23 cellular contexts compared by ENCODE assay signal in genomic region chr21:35037384-35038105, GRCh38. TPM values are rescaled to one million over a fixed set of nuclear protein-coding genes. Genes with fewer than 3 reads are reported as not detected.
DNase-seq lines count a peak whose midpoint lies in the region; ATAC-seq and TF ChIP-seq lines count a peak whose summit lies in the region.
"Had no signal": no experiment of that assay in that cellular context is flagged by ENCODE, and none has a peak within 500 bp of the region (broad histone marks: within the 10 kb centered on the region; RNA-seq: fewer than 3 reads in every experiment).

No MANE protein-coding gene starts in this region.

- no peak overlapping the region for H2AFZ ChIP-seq in osteoblast (ENCODE audit: low read length)

- peak overlapping the region; percentile 63 for H3K4me3 Mint-ChIP-seq in activated CD8-positive, alpha-beta T cell treated with anti-CD3 and anti-CD28 coated beads for 36 hours
- H3K4me3 Mint-ChIP-seq in endodermal cell (no peak overlapping the region), MCF 10A (ENCODE audit: unreplicated experiment) (no peak overlapping the region)
- H3K4me3 Mint-ChIP-seq: brain had no signal

- H3K27me3 ChIP-seq in endodermal cell (ENCODE audit: control insufficient read depth, insufficient read depth, low read length, poor library complexity, severe bottlenecking) (no peaks in the 10 kb centered on the region), thymus (ENCODE audit: control insufficient read depth, insufficient read depth) (no peaks in the 10 kb centered on the region), osteoblast (ENCODE audit: insufficient read depth, low read length) (no peaks in the 10 kb centered on the region)
- H3K27me3 ChIP-seq: MG63, tibial nerve had no signal

- WGBS in endodermal cell (ENCODE audit: insufficient coverage in 1 of 2, insufficient read length in 1 of 2), 2 experiments = 95% methylated on average over 10 to 14 of the region's 14 CpGs
- 65% methylated on average over 14 of the region's 14 CpGs for WGBS in thymus

- TF ChIP-seq CTCF in activated CD8-positive, alpha-beta T cell treated with anti-CD3 and anti-CD28 coated beads for 36 hours (IDR thresholded peaks at IDR 0.05) = no peak
- TF ChIP-seq CTCF in endodermal cell (conservative IDR thresholded peaks at IDR 0.05) (no peak), osteoblast (IDR thresholded peaks at IDR 0.05; ENCODE audit: extremely low read depth, low read depth, low read length) (no peak), MCF 10A (IDR thresholded peaks at IDR 0.05; ENCODE audit: unreplicated experiment) (no peak)

- H3K9ac ChIP-seq in endodermal cell (ENCODE audit: extremely low read depth, low read length, poor library complexity, severe bottlenecking) = no peak overlapping the region

- H3K27ac Mint-ChIP-seq in activated CD8-positive, alpha-beta T cell treated with anti-CD3 and anti-CD28 coated beads for 36 hours = peak overlapping the region; percentile 90
- H3K27ac Mint-ChIP-seq in endodermal cell (no peak overlapping the region), MCF 10A (ENCODE audit: low read depth, unreplicated experiment) (no peak overlapping the region)
- H3K27ac Mint-ChIP-seq: brain had no signal

- no peak for ATAC-seq in activated CD8-positive, alpha-beta T cell treated with anti-CD3 and anti-CD28 coated beads for 36 hours
- ATAC-seq: Panc1, SK-N-SH treated with all-trans-retinoic acid at 6 μM for 48 hours had no signal

- H3K36me3 ChIP-seq in endodermal cell (ENCODE audit: control insufficient read depth, insufficient read depth, low read length) (no peaks in the 10 kb centered on the region), thymus (ENCODE audit: control insufficient read depth, insufficient read depth) (peaks cover 23% of the 10 kb centered on the region), osteoblast (ENCODE audit: insufficient read depth, low read length) (peaks cover 6% of the 10 kb centered on the region)
- H3K36me3 ChIP-seq: MG63, prostate gland, tibial nerve had no signal

- no peak overlapping the region for H3K4me3 ChIP-seq in endodermal cell (ENCODE audit: low read length)
- H3K4me3 ChIP-seq in thymus (ENCODE audit: low read length) = no peak overlapping the region
- no peak overlapping the region for H3K4me3 ChIP-seq in osteoblast (ENCODE audit: insufficient read depth, low read length)
- H3K4me3 ChIP-seq: MG63, prostate gland, tibial nerve had no signal

- peak; percentile 63 for DNase-seq in activated effector memory CD4-positive, alpha-beta T cell treated with anti-CD3 and anti-CD28 coated beads, Interleukin-2, amount 50 U/mL, for 16 hours
- DNase-seq in activated effector memory CD4-positive, alpha-beta T cell treated with Interleukin-2 at 50 U/mL for 16 hours = no peak
- peak; percentile 23 for DNase-seq in activated CD8-positive, alpha-beta T cell treated with anti-CD3 and anti-CD28 coated beads for 36 hours
- DNase-seq in endodermal cell (peak; percentile 22), osteoblast (ENCODE audit: insufficient read length, low spot score, missing footprints) (no peak), MCF 10A (ENCODE audit: unreplicated experiment) (no peak)
- no peak for DNase-seq in stimulated activated CD4-positive, alpha-beta T cell treated with anti-CD3 and anti-CD28 coated beads, Interleukin-2, amount 100 ng/mL, for 24 hours
- DNase-seq: activated CD4-positive, alpha-beta T cell treated with anti-CD3 and anti-CD28 coated beads, Interleukin-2, amount 50 U/mL, for 1 hour; activated gamma-delta T cell treated with Interleukin-2 at 50 U/mL for 16 hours; COR-L47; cortex of kidney; foreskin fibroblast; hypothalamus; MG63; naive B cell; NCI-H1436 treated with DMSO at 0.1 percent for 48 hours; small intestine had no signal

- H3K9me3 ChIP-seq in endodermal cell (ENCODE audit: control insufficient read depth, low read length) (no peaks in the 10 kb centered on the region), thymus (ENCODE audit: control insufficient read depth) (no peaks in the 10 kb centered on the region), osteoblast (ENCODE audit: low read depth, low read length) (no peaks in the 10 kb centered on the region)
- H3K9me3 ChIP-seq: MG63, prostate gland, tibial nerve had no signal

- intact Hi-C loops in activated CD8-positive, alpha-beta T cell treated with anti-CD3 and anti-CD28 coated beads for 36 hours (cut with micrococcal nuclease) = no loop called here
- intact Hi-C loops in MCF 10A (cut with micrococcal nuclease) = no loop called here

- no peak overlapping the region for H3K4me2 ChIP-seq in osteoblast (ENCODE audit: insufficient read depth, low read length)

- peaks cover 18% of the 10 kb centered on the region for H3K36me3 Mint-ChIP-seq in activated CD8-positive, alpha-beta T cell treated with anti-CD3 and anti-CD28 coated beads for 36 hours (ENCODE audit: low read depth)
- no peaks in the 10 kb centered on the region for H3K36me3 Mint-ChIP-seq in endodermal cell (ENCODE audit: low read depth)
- H3K36me3 Mint-ChIP-seq in MCF 10A (ENCODE audit: insufficient read depth, unreplicated experiment) = peaks cover 6% of the 10 kb centered on the region
- H3K36me3 Mint-ChIP-seq: brain had no signal

- H3K27ac ChIP-seq in endodermal cell (ENCODE audit: low read depth, low read length) = no peak overlapping the region
- H3K27ac ChIP-seq in thymus (ENCODE audit: low read depth) = peak overlapping the region; percentile 46
- no peak overlapping the region for H3K27ac ChIP-seq in osteoblast (ENCODE audit: low read depth, low read length)
- H3K27ac ChIP-seq: prostate gland, tibial nerve had no signal

- CTCF ChIA-PET in activated CD8-positive, alpha-beta T cell treated with anti-CD3 and anti-CD28 coated beads for 36 hours (lab: Charles Lee) = interaction anchor here (0.8 to 1.7 kb wide), 3 partner anchors 11 to 151 kb away, joined by 3 to 10 read pairs (median 3); no protein-coding TSS in a partner anchor
- CTCF ChIA-PET in MCF 10A (lab: Yijun Ruan, JAX) = interaction anchor here (0.5 kb wide), 1 partner anchor 12 kb away, joined by 3 read pairs; no protein-coding TSS in a partner anchor

- H3K4me1 ChIP-seq in endodermal cell (ENCODE audit: control insufficient read depth, insufficient read depth, low read length) (no peaks in the 10 kb centered on the region), thymus (ENCODE audit: control insufficient read depth, insufficient read depth, low read length) (peaks cover 70% of the 10 kb centered on the region), osteoblast (ENCODE audit: insufficient read depth, low read length) (peaks cover 7% of the 10 kb centered on the region)
- H3K4me1 ChIP-seq: prostate gland had no signal

- peaks cover 96% of the 10 kb centered on the region for H3K4me1 Mint-ChIP-seq in activated CD8-positive, alpha-beta T cell treated with anti-CD3 and anti-CD28 coated beads for 36 hours (ENCODE audit: low read depth)
- no peaks in the 10 kb centered on the region for H3K4me1 Mint-ChIP-seq in endodermal cell
- H3K4me1 Mint-ChIP-seq in MCF 10A (ENCODE audit: insufficient read depth, unreplicated experiment) = no peaks in the 10 kb centered on the region

- H3K27me3 Mint-ChIP-seq in activated CD8-positive, alpha-beta T cell treated with anti-CD3 and anti-CD28 coated beads for 36 hours = no peaks in the 10 kb centered on the region
- peaks cover 9% of the 10 kb centered on the region for H3K27me3 Mint-ChIP-seq in endodermal cell (ENCODE audit: insufficient read depth)
- H3K27me3 Mint-ChIP-seq in MCF 10A (ENCODE audit: insufficient read depth, unreplicated experiment) = no peaks in the 10 kb centered on the region
- H3K27me3 Mint-ChIP-seq: naive B cell had no signal

- H3K79me2 ChIP-seq in osteoblast (ENCODE audit: insufficient read depth, low read length) = peaks cover 54% of the 10 kb centered on the region

- POLR2A ChIA-PET in activated CD8-positive, alpha-beta T cell treated with anti-CD3 and anti-CD28 coated beads for 36 hours (lab: Charles Lee) = interaction anchor here (0.8 to 3.2 kb wide), 9 partner anchors 10 to 148 kb away, joined by 3 to 26 read pairs (median 4); no protein-coding TSS in a partner anchor
- POLR2A ChIA-PET in MCF 10A (lab: Yijun Ruan, JAX) = interaction anchor here (0.6 kb wide), 1 partner anchor 23 kb away, joined by 3 read pairs; no protein-coding TSS in a partner anchor

- peaks cover 16% of the 10 kb centered on the region for H4K20me1 ChIP-seq in osteoblast (ENCODE audit: insufficient read depth, low read length)

- BruUV-seq in MCF 10A (replicated peaks; lab: Mats Ljungman, UMichigan) = no TSS peak

- no peaks in the 10 kb centered on the region for H3K9me3 Mint-ChIP-seq in activated CD8-positive, alpha-beta T cell treated with anti-CD3 and anti-CD28 coated beads for 36 hours
- no peaks in the 10 kb centered on the region for H3K9me3 Mint-ChIP-seq in endodermal cell
- peaks cover 7% of the 10 kb centered on the region for H3K9me3 Mint-ChIP-seq in MCF 10A (ENCODE audit: unreplicated experiment)
- H3K9me3 Mint-ChIP-seq: brain, naive B cell had no signal

RNA-seq across cellular contexts. Expression of gene RUNX1, which starts 11.6 kb away (rescaled TPM):
- 10 to 100 TPM; 18.7 to 19.0 TPM for total RNA-seq in activated CD8-positive, alpha-beta T cell treated with anti-CD3 and anti-CD28 coated beads for 36 hours
- total RNA-seq in endodermal cell (1 to 10 TPM in 1 of 2 donors, under 1 TPM in 1; 0.31 to 2.8 TPM), osteoblast (40.9 and 60.4 TPM in 2 replicates), MCF 10A (2022) (86.2 and 102 TPM in 2 replicates)
- 0.50 TPM for polyA plus RNA-seq in endodermal cell (2013, experiment 1 of 2)
- polyA plus RNA-seq in endodermal cell (2013, experiment 2 of 2) = 1.0 TPM
- polyA plus RNA-seq in thymus = 29.6 TPM

Comparison
In these comparisons a context has a peak if more than half of its experiments do, and no peak if none do; other contexts are left out.
1. DNase-seq: peak in activated effector memory CD4-positive, alpha-beta T cell treated with anti-CD3 and anti-CD28 coated beads, Interleukin-2, amount 50 U/mL, for 16 hours (single experiment), activated CD8-positive, alpha-beta T cell treated with anti-CD3 and anti-CD28 coated beads for 36 hours (single experiment) and endodermal cell (single experiment); none in activated effector memory CD4-positive, alpha-beta T cell treated with Interleukin-2 at 50 U/mL for 16 hours (single experiment), stimulated activated CD4-positive, alpha-beta T cell treated with anti-CD3 and anti-CD28 coated beads, Interleukin-2, amount 100 ng/mL, for 24 hours (0 of 2), osteoblast (single experiment) and MCF 10A (single experiment).
2. RNA of gene RUNX1, which starts 11.6 kb away (total RNA-seq): 86.2 to 102 TPM in MCF 10A, 40.9 to 60.4 TPM in osteoblast and 18.7 to 19.0 TPM in activated CD8-positive, alpha-beta T cell treated with anti-CD3 and anti-CD28 coated beads for 36 hours; 0.31 to 2.8 TPM in endodermal cell; every median in the first group is over 4 times any median in the second.